ENCODE assay signal across 1 cellular context in genomic region chr6:35654883-35655282, GRCh38.
TF ChIP-seq lines count a peak whose summit lies in the region.

No MANE protein-coding gene starts in this region.

TF ChIP-seq in H1, 55 proteins besides CTCF, POLR2A, EP300 and RAD21:
- TF ChIP-seq KDM4A (IDR thresholded peaks at IDR 0.05; ENCODE audit: low read depth, low read length, severe bottlenecking) = no peak
- no peak for TF ChIP-seq ATF2 (IDR thresholded peaks at IDR 0.05; ENCODE audit: low read length)
- TF ChIP-seq KDM1A (IDR thresholded peaks at IDR 0.05; ENCODE audit: borderline replicate concordance, low read length) = no peak
- TF ChIP-seq BCL11A (IDR thresholded peaks at IDR 0.05; ENCODE audit: low read depth in 2 of 2, low read length in 2 of 2) = no peak
- no peak for TF ChIP-seq SIX5 (IDR thresholded peaks at IDR 0.05; ENCODE audit: low read depth, low read length)
- no peak for TF ChIP-seq HDAC2 (IDR thresholded peaks at IDR 0.05; ENCODE audit: borderline replicate concordance in 1 of 2, low read depth in 2 of 2, low read length in 2 of 2)
- no peak for TF ChIP-seq CBX5 (IDR thresholded peaks at IDR 0.05; ENCODE audit: low read depth, low read length)
- TF ChIP-seq POU5F1 (IDR thresholded peaks at IDR 0.05; ENCODE audit: low read depth, low read length) = no peak
- TF ChIP-seq EZH2 (IDR thresholded peaks at IDR 0.05; ENCODE audit: low read depth, low read length, severe bottlenecking) = no peak
- no peak for TF ChIP-seq ASH2L (IDR thresholded peaks at IDR 0.05; ENCODE audit: low read length)
